20 cellular contexts compared by ENCODE assay signal in genomic region chr1:197685785-197686184, GRCh38.
A peak's percentile ranks its signal among the peaks of the same experiment; 100 is the strongest.
DNase-seq lines count a peak whose midpoint lies in the region; ATAC-seq, FAIRE-seq and TF ChIP-seq lines count a peak whose summit lies in the region.
"Had no signal": no experiment of that assay in that cellular context is flagged by ENCODE, and none has a peak within 500 bp of the region (broad histone marks: within the 10 kb centered on the region; RNA-seq: fewer than 3 reads in every experiment).

No MANE protein-coding gene starts in this region.

- TF ChIP-seq POLR2A in IMR-90 (IDR thresholded peaks at IDR 0.05; ENCODE audit: low read depth, low read length) = no peak
- TF ChIP-seq POLR2A in body of pancreas (IDR thresholded peaks at IDR 0.05) = no peak
- no peak for TF ChIP-seq POLR2A in ovary (IDR thresholded peaks at IDR 0.05)

- no peak overlapping the region for H3K56ac ChIP-seq in IMR-90 (ENCODE audit: extremely low read depth, insufficient read depth, low read length)

- in situ Hi-C loops in IMR-90 (cut with MboI; ENCODE audit: low sequenced_read_pairs) = no loop called here

- H2BK5ac ChIP-seq in IMR-90 (ENCODE audit: low read depth, low read length, poor library complexity, severe bottlenecking) = no peak overlapping the region

- no peak overlapping the region for H4K8ac ChIP-seq in IMR-90 (ENCODE audit: low read depth in 2 of 2, low read length in 2 of 2)

- H3K4me3 ChIP-seq in IMR-90 (ENCODE audit: insufficient read depth, low read depth, low read length) (no peak overlapping the region), body of pancreas (no peak overlapping the region), keratinocyte (ENCODE audit: control insufficient read depth in 2 of 3, extremely low read depth in 1 of 3, insufficient read depth in 2 of 3, low read depth in 1 of 3, low read length in 3 of 3) (no peak overlapping the region), ovary (no peak overlapping the region)
- H3K4me3 ChIP-seq: MG63 had no signal

- 0 out of 2 replicates have a peak, but pooled peaks cover 4% of the 10 kb centered on the region for H3K9me1 ChIP-seq in IMR-90 (ENCODE audit: insufficient read depth, low read length)
- no peaks in the 10 kb centered on the region for H3K9me1 ChIP-seq in keratinocyte (ENCODE audit: control insufficient read depth, extremely low read depth, insufficient read depth, low read length)

- no peak overlapping the region for H2BK15ac ChIP-seq in IMR-90 (ENCODE audit: low read depth, low read length)

- no peak overlapping the region for H2BK120ac ChIP-seq in IMR-90 (ENCODE audit: low read depth, low read length)

- DNase-seq in GM03348 (ENCODE audit: low spot score) = peak; percentile 6
- DNase-seq in IMR-90 = peak; percentile 53
- DNase-seq in body of pancreas = no peak
- DNase-seq in keratinocyte (ENCODE audit: low read depth, low spot score) = no peak
- no peak for DNase-seq in HT-29 (ENCODE audit: low spot score)
- no peak for DNase-seq in NCI-H446 treated with DMSO at 0.1 percent for 48 hours (lab: John Stamatoyannopoulos, UW)
- no peak for DNase-seq in activated CD8-positive, alpha-beta memory T cell treated with anti-CD3 and anti-CD28 coated beads, Interleukin-2, amount 50 U/mL, for 48 hours
- DNase-seq in ovary = no peak
- DNase-seq: BE2C; CD8-positive, alpha-beta memory T cell; KG1; MG63; NCI-H1105 treated with DMSO at 0.1 percent for 48 hours; NCI-H146; NCI-H1930; NCI-H2107; NCI-H446; NCI-H526; RPMI8226; SHP77 treated with DMSO at 0.1 percent for 48 hours had no signal

- no peak overlapping the region for H3K27ac ChIP-seq in IMR-90 (ENCODE audit: insufficient read depth, low read length)
- peak overlapping the region in 1 of 4 donors; percentile 33 for H3K27ac ChIP-seq in body of pancreas
- no peak overlapping the region for H3K27ac ChIP-seq in keratinocyte (ENCODE audit: control insufficient read depth, insufficient read depth, low read length)
- H3K27ac ChIP-seq in ovary = no peak overlapping the region

- H3K9me3 ChIP-seq in IMR-90 (ENCODE audit: control insufficient read depth, insufficient read depth, low read length) = peaks cover 4% of the 10 kb centered on the region; the same call in 1 of the 2 replicates
- H3K9me3 ChIP-seq in body of pancreas = peaks cover 0 to 5% (median 0%) of the 10 kb centered on the region in 3 donors
- H3K9me3 ChIP-seq in keratinocyte (ENCODE audit: control insufficient read depth, low read depth, low read length) = peaks cover 5% of the 10 kb centered on the region
- no peaks in the 10 kb centered on the region for H3K9me3 ChIP-seq in ovary

- WGBS in IMR-90 (ENCODE audit: extremely low coverage in 2 of 2, insufficient read length in 1 of 2), 2 experiments = no CpG with 5 or more reads among the region's 1 CpG
- WGBS in body of pancreas, 2 donors = 10 to 14% methylated on average over 1 of the region's 1 CpG
- WGBS in ovary, 3 donors = 6 to 11% (median 8%) methylated on average over 1 of the region's 1 CpG

- no peak overlapping the region for H3K4ac ChIP-seq in IMR-90 (ENCODE audit: low read depth, low read length)

- no peak overlapping the region for H3K18ac ChIP-seq in IMR-90 (ENCODE audit: low read depth, low read length)

- ATAC-seq in IMR-90 (ENCODE audit: low read depth) (no peak), body of pancreas (peak; percentile 42)

- no peak for TF ChIP-seq EP300 in ovary (IDR thresholded peaks at IDR 0.05)

- H3K4me2 ChIP-seq in IMR-90 (ENCODE audit: low read depth, low read length) (no peak overlapping the region), keratinocyte (ENCODE audit: control insufficient read depth, extremely low read depth, insufficient read depth, low read depth, low read length) (no peak overlapping the region)

- TF ChIP-seq RAD21 in IMR-90 (IDR thresholded peaks at IDR 0.05; ENCODE audit: low read length) = no peak

- no peak for TF ChIP-seq CTCF in IMR-90 (conservative IDR thresholded peaks at IDR 0.05; ENCODE audit: low read depth, low read length)
- TF ChIP-seq CTCF in body of pancreas (IDR thresholded peaks at IDR 0.05) = no peak
- no peak for TF ChIP-seq CTCF in keratinocyte (optimal IDR thresholded peaks at IDR 0.05 in 1 of 3, IDR thresholded peaks at IDR 0.05 in 1 of 3, conservative IDR thresholded peaks at IDR 0.05 in 1 of 3; ENCODE audit: extremely low read depth in 1 of 3, insufficient read depth in 2 of 3, low read length in 3 of 3)
- no peak for TF ChIP-seq CTCF in ovary (IDR thresholded peaks at IDR 0.05)

- POLR2A ChIA-PET in IMR-90 (lab: Charles Lee; ENCODE audit: unreplicated experiment) = no interaction called here

- no peaks in the 10 kb centered on the region for H3K27me3 ChIP-seq in IMR-90 (ENCODE audit: control insufficient read depth, insufficient read depth, low read length)
- no peaks in the 10 kb centered on the region for H3K27me3 ChIP-seq in body of pancreas
- no peaks in the 10 kb centered on the region for H3K27me3 ChIP-seq in keratinocyte (ENCODE audit: control insufficient read depth, extremely low read depth, insufficient read depth, low read length)
- no peaks in the 10 kb centered on the region for H3K27me3 ChIP-seq in ovary
- H3K27me3 ChIP-seq: BE2C, MG63 had no signal

- intact Hi-C loops in IMR-90 (cut with micrococcal nuclease) = no loop called here
- intact Hi-C loops in body of pancreas (cut with DNase I) = no loop called here
- intact Hi-C loops in ovary (cut with DNase I) = no loop called here

- BruUV-seq in IMR-90 (replicated peaks; lab: Mats Ljungman, UMichigan) = no TSS peak

- H4K91ac ChIP-seq in IMR-90 (ENCODE audit: insufficient read depth, low read depth, low read length) = no peak overlapping the region

- H2BK20ac ChIP-seq in IMR-90 (ENCODE audit: low read depth, low read length) = no peak overlapping the region

- H3K79me1 ChIP-seq in IMR-90 (ENCODE audit: low read depth in 1 of 2, low read length in 2 of 2) = peaks cover 8 to 23% of the 10 kb centered on the region in 2 experiments

- peaks cover 2% of the 10 kb centered on the region; the same call in 1 of the 2 replicates for H3K36me3 ChIP-seq in IMR-90 (ENCODE audit: control insufficient read depth, insufficient read depth, low read length)
- no peaks in the 10 kb centered on the region for H3K36me3 ChIP-seq in body of pancreas (replicated peaks in 1 of 2; ENCODE audit: insufficient read depth in 1 of 2, low read depth in 2 of 2)
- H3K36me3 ChIP-seq in keratinocyte (ENCODE audit: control insufficient read depth in 2 of 2, extremely low read depth in 1 of 2, insufficient read depth in 2 of 2, low read length in 2 of 2) = peaks cover 0 to 5% of the 10 kb centered on the region in 2 experiments
- no peaks in the 10 kb centered on the region for H3K36me3 ChIP-seq in ovary
- H3K36me3 ChIP-seq: BE2C, MG63 had no signal

- H3K9ac ChIP-seq in IMR-90 (ENCODE audit: low read depth, low read length) (no peak overlapping the region), keratinocyte (ENCODE audit: control insufficient read depth, extremely low read depth, insufficient read depth, low read length) (no peak overlapping the region)

- CTCF ChIA-PET in IMR-90 (lab: Yijun Ruan, JAX) = no interaction called here

- H2AFZ ChIP-seq in IMR-90 (replicated peaks; ENCODE audit: low read length, poor library complexity) (no peak overlapping the region), keratinocyte (ENCODE audit: control insufficient read depth, low read length) (no peak overlapping the region)

- H2AK9ac ChIP-seq in IMR-90 (replicated peaks; ENCODE audit: low read depth, low read length, poor library complexity) = no peak overlapping the region

- H3K23ac ChIP-seq in IMR-90 (ENCODE audit: low read depth, low read length) = no peak overlapping the region

- no peak overlapping the region for H3K14ac ChIP-seq in IMR-90 (replicated peaks; ENCODE audit: low read depth, low read length)

- H2AK5ac ChIP-seq in IMR-90 (ENCODE audit: low read depth, low read length) = no peak overlapping the region

- H3K4me1 ChIP-seq in IMR-90 (ENCODE audit: control insufficient read depth, insufficient read depth, low read length) (no peaks in the 10 kb centered on the region), body of pancreas (peaks cover 11% of the 10 kb centered on the region), keratinocyte (ENCODE audit: control insufficient read depth, extremely low read depth, insufficient read depth, low read length) (peaks cover 15% of the 10 kb centered on the region), ovary (ENCODE audit: insufficient read depth) (no peaks in the 10 kb centered on the region)

- dilution Hi-C loops in IMR-90 (cut with HindIII; ENCODE audit: low sequenced_read_pairs, unreplicated experiment) (no loop called here), keratinocyte (cut with MboI; ENCODE audit: extremely low pct_ligation_motif_present, low sequenced_read_pairs) (no loop called here)

- no peaks in the 10 kb centered on the region for H4K20me1 ChIP-seq in IMR-90 (ENCODE audit: insufficient read depth, low read length)
- H4K20me1 ChIP-seq in keratinocyte (ENCODE audit: control insufficient read depth, extremely low read depth, insufficient read depth, low read length) = no peaks in the 10 kb centered on the region

- peak; percentile 34 for FAIRE-seq in keratinocyte (lab: Jason Lieb, UNC)

- peaks cover 2% of the 10 kb centered on the region for H3K79me2 ChIP-seq in keratinocyte (ENCODE audit: control insufficient read depth, insufficient read depth, low read length)

- no peak overlapping the region for H4K5ac ChIP-seq in IMR-90 (ENCODE audit: low read depth, low read length)

TF ChIP-seq in IMR-90, 13 proteins besides CTCF, POLR2A, EP300 and RAD21 (continues in another document):
- TF ChIP-seq MAFK (IDR thresholded peaks at IDR 0.05; ENCODE audit: low read depth, low read length) (no peak), CHD1 (IDR thresholded peaks at IDR 0.05; ENCODE audit: low read depth, low read length) (no peak), MAZ (IDR thresholded peaks at IDR 0.05; ENCODE audit: borderline replicate concordance, low read depth, low read length) (no peak), FOS (IDR thresholded peaks at IDR 0.05; ENCODE audit: low read depth, low read length) (no peak), SMC3 (IDR thresholded peaks at IDR 0.05; ENCODE audit: low read depth, low read length) (no peak), RCOR1 (IDR thresholded peaks at IDR 0.05; ENCODE audit: insufficient replicate concordance, low read length) (no peak), BHLHE40 (IDR thresholded peaks at IDR 0.05; ENCODE audit: low read depth, low read length) (no peak), ELK1 (IDR thresholded peaks at IDR 0.05; ENCODE audit: borderline replicate concordance, low read depth, low read length) (no peak)

Comparison
In these comparisons a context has a peak if more than half of its experiments do, and no peak if none do; other contexts are left out.
1. DNase-seq: peak in GM03348 (single experiment) and IMR-90 (single experiment); none in body of pancreas (0 of 4), keratinocyte (single experiment), HT-29 (single experiment), NCI-H446 treated with DMSO at 0.1 percent for 48 hours (single experiment), activated CD8-positive, alpha-beta memory T cell treated with anti-CD3 and anti-CD28 coated beads, Interleukin-2, amount 50 U/mL, for 48 hours (single experiment) and ovary (0 of 5).